11 cellular contexts compared by ENCODE assay signal in genomic region chr16:79509221-79509631, GRCh38.
DNase-seq lines count a peak whose midpoint lies in the region; ATAC-seq and TF ChIP-seq lines count a peak whose summit lies in the region.
"Had no signal": no experiment of that assay in that cellular context is flagged by ENCODE, and none has a peak within 500 bp of the region (broad histone marks: within the 10 kb centered on the region; RNA-seq: fewer than 3 reads in every experiment).

No MANE protein-coding gene starts in this region.

- in situ Hi-C loops in GM13977 (cut with MboI; ENCODE audit: low pct_unique_long_range_greater_than_20kb, low sequenced_read_pairs, unreplicated experiment), result no loop called here

- H4K20me1 ChIP-seq in SK-N-SH (ENCODE audit: insufficient read depth), result no peaks in the 10 kb centered on the region

- H3K9ac ChIP-seq in SK-N-SH, result no peak overlapping the region

- H3F3A ChIP-seq in SK-N-SH (replicated peaks; ENCODE audit: insufficient read depth), result no peaks in the 10 kb centered on the region

- H3K27ac ChIP-seq in SK-N-SH (ENCODE audit: low read depth in 2 of 2, low read length in 1 of 2), result no peak overlapping the region

- H3K27ac Mint-ChIP-seq in WTC11, result no peak overlapping the region
- H3K27ac Mint-ChIP-seq: T-helper 2 cell treated with Interferon-gamma antibody and Interleukin-4, amounts not matched to agents 5 μg/mL and 100 μg/mL, for 36 hours had no signal

- CTCF ChIA-PET in SK-N-SH (lab: Yijun Ruan, JAX) (no interaction called here), WTC11 (lab: Charles Lee) (no interaction called here)

- POLR2A ChIA-PET in SK-N-SH (lab: Yijun Ruan, JAX) (no interaction called here), WTC11 (lab: Charles Lee) (no interaction called here)

- no peak overlapping the region for H3K4me2 ChIP-seq in SK-N-SH

- H3K79me2 ChIP-seq in SK-N-SH (ENCODE audit: insufficient read depth), result no peaks in the 10 kb centered on the region

- no peaks in the 10 kb centered on the region for H3K36me3 ChIP-seq in SK-N-SH (replicated peaks in 1 of 2; ENCODE audit: control insufficient read depth in 1 of 2, insufficient read depth in 2 of 2, low read length in 1 of 2)

- H3K9me3 ChIP-seq in SK-N-SH, result no peaks in the 10 kb centered on the region

- no peaks in the 10 kb centered on the region for H3K9me3 Mint-ChIP-seq in WTC11
- H3K9me3 Mint-ChIP-seq: T-helper 2 cell treated with Interferon-gamma antibody and Interleukin-4, amounts not matched to agents 5 μg/mL and 100 μg/mL, for 36 hours had no signal

- H3K27me3 ChIP-seq in SK-N-SH (ENCODE audit: insufficient read depth), result no peaks in the 10 kb centered on the region

- DNase-seq in SK-N-SH, result peak; percentile 6
- DNase-seq in WTC11 (ENCODE audit: low spot score), result no peak
- peak; percentile 48 for DNase-seq in left lobe of liver (ENCODE audit: low spot score)
- DNase-seq in ureter (ENCODE audit: low spot score), result peak; percentile 55
- no peak for DNase-seq in SK-N-DZ (ENCODE audit: low spot score)
- no peak for DNase-seq in GM13977 (ENCODE audit: low spot score)
- DNase-seq: activated T-cell treated with anti-CD3 and anti-CD28 coated beads, Interleukin-2, amount 50 U/mL, for 48 hours; NCI-H1694 had no signal

- no peak for TF ChIP-seq EP300 in SK-N-SH (IDR thresholded peaks at IDR 0.05; ENCODE audit: borderline replicate concordance in 1 of 2, low read depth in 1 of 2, low read length in 1 of 2)

- 31% methylated on average over 8 of the region's 9 CpGs for WGBS in SK-N-SH (ENCODE audit: low lambda C conversion rate)

- no peak for ATAC-seq in SK-N-SH treated with all-trans-retinoic acid at 6 μM for 48 hours
- ATAC-seq in WTC11, result peak; percentile 59
- ATAC-seq in left lobe of liver, result peak; percentile 80
- ATAC-seq in HG02763 (IDR thresholded peaks at IDR 0.05; ENCODE audit: unreplicated experiment), result no peak

- no peaks in the 10 kb centered on the region for H3K36me3 Mint-ChIP-seq in WTC11

- no peak overlapping the region for H3K4me3 ChIP-seq in SK-N-SH (ENCODE audit: low read depth in 2 of 2, low read length in 1 of 2)

- H3K4me1 ChIP-seq in SK-N-SH (ENCODE audit: control insufficient read depth in 1 of 2, insufficient read depth in 2 of 2, low read depth in 1 of 2, low read length in 1 of 2), result no peaks in the 10 kb centered on the region

- H3K9me2 ChIP-seq in SK-N-SH, result no peaks in the 10 kb centered on the region

- H3K4me3 Mint-ChIP-seq in WTC11, result no peak overlapping the region
- H3K4me3 Mint-ChIP-seq: T-helper 2 cell treated with Interferon-gamma antibody and Interleukin-4, amounts not matched to agents 5 μg/mL and 100 μg/mL, for 36 hours had no signal

- H3K4me1 Mint-ChIP-seq in WTC11, result peaks cover 7% of the 10 kb centered on the region; the same call in 1 of the 2 replicates

- no peak overlapping the region for H2AFZ ChIP-seq in SK-N-SH (ENCODE audit: low read depth)

- no peak for TF ChIP-seq RAD21 in SK-N-SH (IDR thresholded peaks at IDR 0.05; ENCODE audit: low read length)

- TF ChIP-seq CTCF in SK-N-SH (IDR thresholded peaks at IDR 0.05) (no peak), WTC11 (IDR thresholded peaks at IDR 0.05) (no peak), GM13977 (IDR thresholded peaks at IDR 0.05; ENCODE audit: extremely low read depth, insufficient read depth, missing control alignments) (no peak)

- H3K27me3 Mint-ChIP-seq in WTC11 (ENCODE audit: low read depth), result no peaks in the 10 kb centered on the region

TF ChIP-seq in SK-N-SH, 30 proteins besides CTCF, POLR2A, EP300 and RAD21 (continues in another document):
- TF ChIP-seq ELF1 (IDR thresholded peaks at IDR 0.05) (no peak), JUND (IDR thresholded peaks at IDR 0.05) (no peak), TCF12 (IDR thresholded peaks at IDR 0.05) (no peak), POLR2AphosphoS5 (IDR thresholded peaks at IDR 0.05; ENCODE audit: low read depth, low read length) (no peak), REST (IDR thresholded peaks at IDR 0.05; ENCODE audit: low read depth, low read length) (no peak)

TF ChIP-seq in SK-N-SH treated with all-trans-retinoic acid at 6 μM for 48 hours, 23 proteins besides CTCF, POLR2A, EP300 and RAD21 (continues in another document):
- TF ChIP-seq ZNF565 (CRISPR knock-in tag; conservative IDR thresholded peaks at IDR 0.05; ENCODE audit: low read depth) (no peak), PATZ1 (CRISPR knock-in tag; IDR thresholded peaks at IDR 0.05; ENCODE audit: borderline replicate concordance) (no peak), POU6F1 (CRISPR knock-in tag; IDR thresholded peaks at IDR 0.05; ENCODE audit: borderline replicate concordance, low read depth) (no peak)

TF ChIP-seq in WTC11, 78 proteins besides CTCF, POLR2A, EP300 and RAD21 (continues in another document):
- TF ChIP-seq PRDM15 (CRISPR knock-in tag; IDR thresholded peaks at IDR 0.05) (no peak), ZNF512 (CRISPR knock-in tag; IDR thresholded peaks at IDR 0.05; ENCODE audit: borderline replicate concordance) (no peak), NFYB (CRISPR knock-in tag; conservative IDR thresholded peaks at IDR 0.05; ENCODE audit: low read depth) (no peak), ZNF263 (CRISPR knock-in tag; IDR thresholded peaks at IDR 0.05; ENCODE audit: low read depth) (no peak), GTF2I (CRISPR knock-in tag; conservative IDR thresholded peaks at IDR 0.05) (no peak)
- TF ChIP-seq, protein P1, sequence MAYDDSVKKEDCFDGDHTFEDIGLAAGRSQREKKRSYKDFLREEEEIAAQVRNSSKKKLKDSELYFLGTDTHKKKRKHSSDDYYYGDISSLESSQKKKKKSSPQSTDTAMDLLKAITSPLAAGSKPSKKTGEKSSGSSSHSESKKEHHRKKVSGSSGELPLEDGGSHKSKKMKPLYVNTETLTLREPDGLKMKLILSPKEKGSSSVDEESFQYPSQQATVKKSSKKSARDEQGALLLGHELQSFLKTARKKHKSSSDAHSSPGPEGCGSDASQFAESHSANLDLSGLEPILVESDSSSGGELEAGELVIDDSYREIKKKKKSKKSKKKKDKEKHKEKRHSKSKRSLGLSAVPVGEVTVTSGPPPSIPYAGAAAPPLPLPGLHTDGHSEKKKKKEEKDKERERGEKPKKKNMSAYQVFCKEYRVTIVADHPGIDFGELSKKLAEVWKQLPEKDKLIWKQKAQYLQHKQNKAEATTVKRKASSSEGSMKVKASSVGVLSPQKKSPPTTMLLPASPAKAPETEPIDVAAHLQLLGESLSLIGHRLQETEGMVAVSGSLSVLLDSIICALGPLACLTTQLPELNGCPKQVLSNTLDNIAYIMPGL (CRISPR knock-in tag; IDR thresholded peaks at IDR 0.05), result no peak

Comparison
In these comparisons a context has a peak if more than half of its experiments do, and no peak if none do; other contexts are left out.
1. DNase-seq: peak in SK-N-SH (single experiment), left lobe of liver (single experiment) and ureter (single experiment); none in WTC11 (single experiment), SK-N-DZ (single experiment) and GM13977 (single experiment).
2. ATAC-seq: peak in WTC11 (single experiment) and left lobe of liver (single experiment); none in SK-N-SH treated with all-trans-retinoic acid at 6 μM for 48 hours (single experiment) and HG02763 (single experiment).